ENCODE assay signal across 2 cellular contexts in genomic region chr16:22311520-22311919, GRCh38.
A peak's percentile ranks its signal among the peaks of the same experiment; 100 is the strongest.
TF ChIP-seq lines count a peak whose summit lies in the region.

No MANE protein-coding gene starts in this region.

TF ChIP-seq in HepG2, 621 proteins besides CTCF, POLR2A, EP300 and RAD21:
- TF ChIP-seq ZXDC (CRISPR knock-in tag; IDR thresholded peaks at IDR 0.05) (no peak), ZNF121 (CRISPR knock-in tag; IDR thresholded peaks at IDR 0.05) (peak; percentile 91), ZNF850 (CRISPR knock-in tag; conservative IDR thresholded peaks at IDR 0.05) (no peak), THAP11 (CRISPR knock-in tag; IDR thresholded peaks at IDR 0.05) (no peak), KDM1A (CRISPR knock-in tag; IDR thresholded peaks at IDR 0.05) (no peak), POGK (CRISPR knock-in tag; conservative IDR thresholded peaks at IDR 0.05) (no peak), ZNF557 (CRISPR knock-in tag; IDR thresholded peaks at IDR 0.05) (no peak), NR2F6 (IDR thresholded peaks at IDR 0.05) (no peak), NR2F6 (CRISPR knock-in tag; IDR thresholded peaks at IDR 0.05) (no peak), MLLT10 (CRISPR knock-in tag; IDR thresholded peaks at IDR 0.05) (0 out of 2 replicates have a peak, but pooled peaks have one; percentile 12), DPF2 (CRISPR knock-in tag; IDR thresholded peaks at IDR 0.05; ENCODE audit: borderline replicate concordance, low read depth) (no peak), ZNF562 (CRISPR knock-in tag; IDR thresholded peaks at IDR 0.05; ENCODE audit: borderline replicate concordance) (no peak), ZNF746 (CRISPR knock-in tag; IDR thresholded peaks at IDR 0.05) (0 out of 2 replicates have a peak, but pooled peaks have one; percentile 21), ZBTB7B (CRISPR knock-in tag; IDR thresholded peaks at IDR 0.05) (no peak)

TF ChIP-seq in K562, 482 proteins besides CTCF, POLR2A, EP300 and RAD21:
- TF ChIP-seq C11orf30 (IDR thresholded peaks at IDR 0.05; ENCODE audit: low read depth) (no peak), U2AF1 (optimal IDR thresholded peaks at IDR 0.05; ENCODE audit: low read depth, low read length) (no peak), ZNF121 (CRISPR knock-in tag; conservative IDR thresholded peaks at IDR 0.05) (peak; percentile 82)
TF ChIP-seq in K562: peak in this region for 1.
